In the genomic region with DNA sequence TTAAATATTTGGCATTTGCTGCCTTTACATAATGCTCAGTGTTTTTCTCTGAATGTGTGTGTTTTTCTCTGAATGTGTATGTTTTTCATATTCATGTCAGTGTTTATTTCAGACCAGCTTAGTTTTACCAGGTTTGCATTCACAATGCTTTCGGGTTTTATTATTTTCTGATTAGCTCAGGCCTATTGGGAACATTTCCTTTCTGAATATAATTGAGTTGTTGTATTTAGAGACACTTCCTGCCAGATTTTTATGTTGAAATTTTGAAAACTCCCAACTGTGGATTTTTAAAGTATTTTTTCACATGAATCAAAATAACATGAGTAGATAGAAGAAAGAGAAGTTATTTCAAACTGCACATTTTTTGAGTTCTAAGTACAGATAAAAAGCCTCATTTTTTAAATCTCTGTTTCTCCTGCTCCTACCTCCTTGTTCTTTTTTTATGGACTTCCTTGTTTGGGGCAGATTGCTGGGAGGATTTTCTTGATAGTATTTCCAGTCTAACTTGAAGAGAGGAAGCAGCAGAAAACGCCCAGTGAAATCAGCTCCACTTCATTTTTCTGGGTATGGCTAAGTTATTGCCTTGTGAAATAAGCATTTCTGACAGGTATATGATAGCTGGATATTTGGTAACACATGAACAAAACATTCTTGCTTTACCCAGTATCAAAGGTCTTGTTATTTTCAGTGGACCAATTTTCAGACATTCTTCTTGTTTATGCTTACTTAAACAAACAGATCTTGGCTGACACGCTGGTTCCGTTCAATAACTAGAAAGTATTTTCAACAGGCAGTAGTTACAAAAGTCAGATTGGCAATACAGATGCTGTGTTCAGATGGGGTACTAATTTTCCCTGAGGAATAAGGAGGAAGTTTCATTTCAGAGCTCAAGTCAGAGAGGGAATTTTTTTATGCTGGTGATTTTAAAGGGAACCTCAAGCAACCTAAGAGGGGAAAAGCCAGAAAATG, we compare ENCODE assay signal across 14 cellular contexts.
DNase-seq lines count a peak whose midpoint lies in the region; ATAC-seq and TF ChIP-seq lines count a peak whose summit lies in the region.
"Had no signal": no experiment of that assay in that cellular context is flagged by ENCODE, and none has a peak within 500 bp of the region (broad histone marks: within the 10 kb centered on the region; RNA-seq: fewer than 3 reads in every experiment).

No MANE protein-coding gene starts in this region.

- peak; percentile 52 to 72 for ATAC-seq in right cardiac atrium
- ATAC-seq in HG02642 (IDR thresholded peaks at IDR 0.05; ENCODE audit: poor library complexity, unreplicated experiment) = no peak
- no peak for ATAC-seq in stimulated activated naive CD8-positive, alpha-beta T cell treated with anti-CD3 and anti-CD28 coated beads, Interleukin-15, Interleukin-2, amounts not matched to agents 100 U/mL and 50 U/mL, for 24 hours
- no peak for ATAC-seq in activated CD8-positive, alpha-beta T cell treated with anti-CD3 and anti-CD28 coated beads for 36 hours

- CTCF ChIA-PET in activated CD8-positive, alpha-beta T cell treated with anti-CD3 and anti-CD28 coated beads for 36 hours (lab: Charles Lee) = interaction anchor here (1.4 kb wide), 1 partner anchor 80 kb away, joined by 3 read pairs; a partner anchor contains a TSS

- no peak overlapping the region for H3K4me3 Mint-ChIP-seq in activated T-helper 1 cell treated with anti-CD3 and anti-CD28 coated beads, Interleukin-12 subunit alpha, Interleukin-12 subunit beta, Interleukin-2, Interleukin-4 antibody, amounts not matched to agents 30 ng/mL and 10 ng/mL and 1 ng/mL, durations not matched to agents 14 hours and 24 hours and 36 hours
- H3K4me3 Mint-ChIP-seq in activated CD8-positive, alpha-beta T cell treated with anti-CD3 and anti-CD28 coated beads for 36 hours = no peak overlapping the region

- H3K27ac Mint-ChIP-seq in activated T-helper 1 cell treated with anti-CD3 and anti-CD28 coated beads, Interleukin-12 subunit alpha, Interleukin-12 subunit beta, Interleukin-2, Interleukin-4 antibody, amounts not matched to agents 30 ng/mL and 10 ng/mL and 1 ng/mL, durations not matched to agents 14 hours and 24 hours and 36 hours = no peak overlapping the region
- H3K27ac Mint-ChIP-seq in activated CD8-positive, alpha-beta T cell treated with anti-CD3 and anti-CD28 coated beads for 36 hours = no peak overlapping the region

- H3K4me1 Mint-ChIP-seq in activated T-helper 1 cell treated with anti-CD3 and anti-CD28 coated beads, Interleukin-12 subunit alpha, Interleukin-12 subunit beta, Interleukin-2, Interleukin-4 antibody, amounts not matched to agents 30 ng/mL and 10 ng/mL and 1 ng/mL, durations not matched to agents 14 hours and 24 hours and 36 hours (ENCODE audit: low read depth) = peaks cover 6% of the 10 kb centered on the region
- peaks cover 2% of the 10 kb centered on the region for H3K4me1 Mint-ChIP-seq in activated CD8-positive, alpha-beta T cell treated with anti-CD3 and anti-CD28 coated beads for 36 hours (ENCODE audit: low read depth)

- no peaks in the 10 kb centered on the region for H3K27me3 ChIP-seq in right cardiac atrium (ENCODE audit: control insufficient read depth, insufficient read depth)

- no peaks in the 10 kb centered on the region for H3K9me3 Mint-ChIP-seq in activated T-helper 1 cell treated with anti-CD3 and anti-CD28 coated beads, Interleukin-12 subunit alpha, Interleukin-12 subunit beta, Interleukin-2, Interleukin-4 antibody, amounts not matched to agents 30 ng/mL and 10 ng/mL and 1 ng/mL, durations not matched to agents 14 hours and 24 hours and 36 hours
- no peaks in the 10 kb centered on the region for H3K9me3 Mint-ChIP-seq in activated CD8-positive, alpha-beta T cell treated with anti-CD3 and anti-CD28 coated beads for 36 hours

- WGBS in right cardiac atrium = 35% methylated on average over 4 of the region's 4 CpGs

- DNase-seq in HuH-7.5 (ENCODE audit: low spot score) (peak; percentile 9), coronary artery (ENCODE audit: low spot score) (no peak), right cardiac atrium (no peak)
- no peak for DNase-seq in activated T-helper 1 cell treated with anti-CD3 and anti-CD28 coated beads, Interleukin-12 subunit alpha, Interleukin-12 subunit beta, Interleukin-2, Interleukin-4 antibody, amounts not matched to agents 30 ng/mL and 10 ng/mL and 1 ng/mL, durations not matched to agents 14 hours and 24 hours and 36 hours (ENCODE audit: low spot score)
- no peak for DNase-seq in stimulated activated naive CD8-positive, alpha-beta T cell treated with anti-CD3 and anti-CD28 coated beads, Interleukin-15, Interleukin-2, amounts not matched to agents 100 U/mL and 50 U/mL, for 24 hours
- DNase-seq in activated CD8-positive, alpha-beta T cell treated with anti-CD3 and anti-CD28 coated beads for 36 hours = no peak
- DNase-seq: activated CD4-positive, alpha-beta T cell treated with anti-CD3 and anti-CD28 coated beads for 4 hours; activated effector memory CD4-positive, alpha-beta T cell treated with anti-CD3 and anti-CD28 coated beads, Interleukin-2, amount 50 U/mL, for 16 hours; CD8-positive, alpha-beta memory T cell; hypothalamus; NCI-H1092 treated with DMSO at 0.1 percent for 48 hours; NCI-H748 treated with DMSO at 0.1 percent for 48 hours had no signal

- H3K27ac ChIP-seq in coronary artery = peak overlapping the region; percentile 0 to 66
- no peak overlapping the region for H3K27ac ChIP-seq in right cardiac atrium (ENCODE audit: low read length)
- peak overlapping the region in 14 of 21 experiments; percentile 1 to 76 (median 36) for H3K27ac ChIP-seq in skin epidermis

- H3K4me3 ChIP-seq in coronary artery (peak overlapping the region; percentile 26), right cardiac atrium (ENCODE audit: low read length) (no peak overlapping the region), skin epidermis (no peak overlapping the region)

- intact Hi-C loops in right cardiac atrium (cut with DNase I) = no loop called here
- intact Hi-C loops in activated T-helper 1 cell treated with anti-CD3 and anti-CD28 coated beads, Interleukin-12 subunit alpha, Interleukin-12 subunit beta, Interleukin-2, Interleukin-4 antibody, amounts not matched to agents 30 ng/mL and 10 ng/mL and 1 ng/mL, durations not matched to agents 14 hours and 24 hours and 36 hours (cut with micrococcal nuclease) = no loop called here
- intact Hi-C loops in activated CD8-positive, alpha-beta T cell treated with anti-CD3 and anti-CD28 coated beads for 36 hours (cut with micrococcal nuclease) = no loop called here

- H3K36me3 Mint-ChIP-seq in activated T-helper 1 cell treated with anti-CD3 and anti-CD28 coated beads, Interleukin-12 subunit alpha, Interleukin-12 subunit beta, Interleukin-2, Interleukin-4 antibody, amounts not matched to agents 30 ng/mL and 10 ng/mL and 1 ng/mL, durations not matched to agents 14 hours and 24 hours and 36 hours (ENCODE audit: low read depth) = peaks cover 21% of the 10 kb centered on the region
- no peaks in the 10 kb centered on the region for H3K36me3 Mint-ChIP-seq in activated CD8-positive, alpha-beta T cell treated with anti-CD3 and anti-CD28 coated beads for 36 hours (ENCODE audit: low read depth)

- H3K9me3 ChIP-seq in right cardiac atrium (ENCODE audit: control insufficient read depth, low read length) = no peaks in the 10 kb centered on the region

- POLR2A ChIA-PET in activated CD8-positive, alpha-beta T cell treated with anti-CD3 and anti-CD28 coated beads for 36 hours (lab: Charles Lee) = no interaction called here

- peaks cover 2% of the 10 kb centered on the region for H3K4me1 ChIP-seq in right cardiac atrium (ENCODE audit: control insufficient read depth, insufficient read depth, low read length)

- TF ChIP-seq CTCF in coronary artery (IDR thresholded peaks at IDR 0.05) = no peak
- no peak for TF ChIP-seq CTCF in activated CD8-positive, alpha-beta T cell treated with anti-CD3 and anti-CD28 coated beads for 36 hours (IDR thresholded peaks at IDR 0.05)

- no peaks in the 10 kb centered on the region for H3K27me3 Mint-ChIP-seq in activated T-helper 1 cell treated with anti-CD3 and anti-CD28 coated beads, Interleukin-12 subunit alpha, Interleukin-12 subunit beta, Interleukin-2, Interleukin-4 antibody, amounts not matched to agents 30 ng/mL and 10 ng/mL and 1 ng/mL, durations not matched to agents 14 hours and 24 hours and 36 hours (ENCODE audit: insufficient read depth)
- H3K27me3 Mint-ChIP-seq in activated CD8-positive, alpha-beta T cell treated with anti-CD3 and anti-CD28 coated beads for 36 hours = no peaks in the 10 kb centered on the region
- H3K27me3 Mint-ChIP-seq: CD8-positive, alpha-beta memory T cell had no signal

Comparison
In these comparisons a context has a peak if more than half of its experiments do, and no peak if none do; other contexts are left out.
1. ATAC-seq: peak in right cardiac atrium (2 of 2); none in HG02642 (single experiment), stimulated activated naive CD8-positive, alpha-beta T cell treated with anti-CD3 and anti-CD28 coated beads, Interleukin-15, Interleukin-2, amounts not matched to agents 100 U/mL and 50 U/mL, for 24 hours (single experiment) and activated CD8-positive, alpha-beta T cell treated with anti-CD3 and anti-CD28 coated beads for 36 hours (single experiment).